Comparison of ENCODE assay signal across 9 cellular contexts in genomic region chr9:129610473-129611301, GRCh38. TPM values are rescaled to one million over a fixed set of nuclear protein-coding genes. Genes with fewer than 3 reads are reported as not detected.
DNase-seq lines count a peak whose midpoint lies in the region; ATAC-seq, FAIRE-seq and TF ChIP-seq lines count a peak whose summit lies in the region.
"Had no signal": no experiment of that assay in that cellular context is flagged by ENCODE, and none has a peak within 500 bp of the region (broad histone marks: within the 10 kb centered on the region; RNA-seq: fewer than 3 reads in every experiment).

No MANE protein-coding gene starts in this region.

- no peak for FAIRE-seq in H54 (lab: Jason Lieb, UNC)

- no peaks in the 10 kb centered on the region for H3K36me3 ChIP-seq in left lung

- intact Hi-C loops in left lung (cut with DNase I) = loop anchor here (5.0 to 10.0 kb wide), 3 partner anchors 436 to 473 kb away; partner anchors contain the start of gene IER5L (in 1 of the 2)

- ATAC-seq in left lung = peak; percentile 77
- ATAC-seq in HG02973 (IDR thresholded peaks at IDR 0.05; ENCODE audit: unreplicated experiment) = no peak

- H3K27ac ChIP-seq in coronary artery (peak overlapping the region; percentile 89 to 98), left lung (peak overlapping the region; percentile 82 to 85)

- DNase-seq in COLO668 (lab: John Stamatoyannopoulos, UW; ENCODE audit: unreplicated experiment) = peak; percentile 48
- DNase-seq in H54 (ENCODE audit: insufficient read length, low spot score) = peak; percentile 69
- peak; percentile 31 for DNase-seq in NCI-H2196 treated with DMSO at 0.1 percent for 48 hours (lab: John Stamatoyannopoulos, UW; ENCODE audit: unreplicated experiment)
- DNase-seq in activated CD4-positive, alpha-beta T cell treated with anti-CD3 and anti-CD28 coated beads, Interleukin-2, amount 50 U/mL, for 1 hour = peak; percentile 71
- DNase-seq in coronary artery (ENCODE audit: low spot score) = peak; percentile 89
- DNase-seq in left lung = peak; percentile 83 to 94
- peak; percentile 73 for DNase-seq in stimulated activated CD4-positive, alpha-beta T cell treated with anti-CD3 and anti-CD28 coated beads, Interleukin-4, amount 100 ng/mL, for 1 hour

- TF ChIP-seq CTCF in coronary artery (IDR thresholded peaks at IDR 0.05) (peak; percentile 98), left lung (IDR thresholded peaks at IDR 0.05) (peak; percentile 93 to 97)

- no peak for TF ChIP-seq POLR2A in H54 (IDR thresholded peaks at IDR 0.05; ENCODE audit: low read depth, low read length)

- peaks cover 15 to 45% of the 10 kb centered on the region in 2 donors for H3K4me1 ChIP-seq in left lung

- H3K9me3 ChIP-seq in left lung = no peaks in the 10 kb centered on the region

- peak overlapping the region; percentile 92 for H3K4me3 ChIP-seq in coronary artery
- H3K4me3 ChIP-seq in left lung = peak overlapping the region; percentile 51 to 56

- peaks cover 0 to 11% of the 10 kb centered on the region in 2 donors for H3K27me3 ChIP-seq in left lung

RNA-seq across cellular contexts. Expression of gene C9orf50, which starts 10.2 kb away (rescaled TPM):
- not detected for total RNA-seq in left lung
- total RNA-seq: activated CD8-positive, alpha-beta memory T cell treated with anti-CD3 and anti-CD28 coated beads for 36 hours had no signal

RNA-seq across cellular contexts. Expression of gene NTMT1, which starts 15.3 kb away (rescaled TPM):
- total RNA-seq in left lung = 10 to 100 TPM; 25.3 to 35.4 TPM

RNA-seq across cellular contexts. Expression of gene ASB6, which starts 31.3 kb away (rescaled TPM):
- total RNA-seq in left lung = 10 to 100 TPM; 15.8 to 18.0 TPM

RNA-seq across cellular contexts. Expression of gene PRRX2, which starts 54.8 kb away (rescaled TPM):
- total RNA-seq in left lung = 1 to 10 TPM; 1.7 to 5.6 TPM

Comparison
In these comparisons a context has a peak if more than half of its experiments do, and no peak if none do; other contexts are left out.
1. DNase-seq: peak in every context shown above with its lines; median percentile 89 in coronary artery; 88 in left lung; 73 in stimulated activated CD4-positive, alpha-beta T cell treated with anti-CD3 and anti-CD28 coated beads, Interleukin-4, amount 100 ng/mL, for 1 hour; 71 in activated CD4-positive, alpha-beta T cell treated with anti-CD3 and anti-CD28 coated beads, Interleukin-2, amount 50 U/mL, for 1 hour; 69 in H54; 48 in COLO668; 31 in NCI-H2196 treated with DMSO at 0.1 percent for 48 hours.